In the genomic region with DNA sequence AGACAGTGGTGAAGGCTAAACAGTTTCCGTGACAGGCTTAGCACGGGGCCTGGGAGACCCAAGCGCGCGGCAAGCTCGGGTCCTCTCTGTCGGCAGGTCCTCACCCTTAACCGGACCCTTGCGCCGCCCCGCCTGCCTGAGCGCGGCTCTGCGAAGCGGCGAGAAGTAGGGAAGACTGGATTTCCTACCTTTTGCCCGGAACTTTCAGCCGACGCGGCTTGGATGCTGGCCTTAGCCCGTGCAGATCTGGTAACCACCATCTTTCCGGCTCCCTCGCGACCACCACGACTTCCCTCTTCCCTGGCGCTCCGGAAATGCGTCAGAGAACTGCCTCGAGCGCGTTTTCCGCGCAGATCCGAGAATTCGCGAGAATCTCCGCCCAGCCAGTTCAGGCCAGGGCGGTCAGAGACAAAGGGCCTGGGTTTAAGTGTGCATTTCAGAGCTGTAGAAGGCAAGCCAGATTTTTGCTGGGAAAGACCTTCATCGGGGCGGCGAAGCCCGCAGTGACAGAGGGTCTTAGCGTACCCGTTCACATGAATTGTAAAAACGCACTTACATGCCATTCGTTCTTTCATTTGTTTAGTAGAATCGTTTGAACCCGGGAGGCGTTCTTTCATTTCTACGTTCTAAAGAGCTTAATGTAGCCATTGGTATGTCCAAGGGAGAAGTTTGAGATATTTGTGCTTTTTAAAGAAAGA, we compare ENCODE assay signal across 8 cellular contexts.
DNase-seq lines count a peak whose midpoint lies in the region; ATAC-seq and TF ChIP-seq lines count a peak whose summit lies in the region.

TSS of gene DNTTIP2 (minus strand) at position 318 of the 698 bp plus-strand sequence. CDS start at position 260, 58 bp downstream.

- H3K27ac Mint-ChIP-seq in central memory CD8-positive, alpha-beta T cell (ENCODE audit: low read depth), result peak within 1 kb of the TSS; percentile 100

- in situ Hi-C loops in GM18951 (cut with MboI; ENCODE audit: low sequenced_read_pairs, unreplicated experiment), result no loop called here

- TF ChIP-seq POLR2A in GM18951 (IDR thresholded peaks at IDR 0.05; ENCODE audit: extremely low read depth, insufficient read depth, insufficient read length), result peak; percentile 95

- no peaks in the 10 kb centered on the region for H3K27me3 Mint-ChIP-seq in central memory CD8-positive, alpha-beta T cell

- H3K9me3 Mint-ChIP-seq in central memory CD8-positive, alpha-beta T cell, result no peaks in the 10 kb centered on the region

- H3K4me3 Mint-ChIP-seq in central memory CD8-positive, alpha-beta T cell, result peak within 1 kb of the TSS; percentile 96

- peaks cover 42% of the 10 kb centered on the region for H3K4me1 Mint-ChIP-seq in central memory CD8-positive, alpha-beta T cell

- DNase-seq in AG08396 (ENCODE audit: low spot score) (peak; percentile 93), NCI-H345 (lab: John Stamatoyannopoulos, UW) (peak; percentile 94), iris pigment epithelial cell (ENCODE audit: low read depth) (peak; percentile 91)
- peak; percentile 77 for DNase-seq in activated CD4-positive, CD25-positive, alpha-beta regulatory T cell treated with anti-CD3 and anti-CD28 coated beads, Interleukin-2, amount 50 U/mL, for 16 hours (ENCODE audit: low read depth, low spot score)
- peak; percentile 76 to 82 for DNase-seq in central memory CD8-positive, alpha-beta T cell (ENCODE audit: low spot score in 2 of 2)
- peak; percentile 83 for DNase-seq in stimulated activated CD4-positive, alpha-beta T cell treated with anti-CD3 and anti-CD28 coated beads, Interleukin-12 subunit alpha, Interleukin-12 subunit beta, amount 100 ng/mL, for 4 hours

- peaks cover 43% of the 10 kb centered on the region for H3K36me3 Mint-ChIP-seq in central memory CD8-positive, alpha-beta T cell (ENCODE audit: insufficient read depth)

- peak; percentile 90 for ATAC-seq in HG03196 (IDR thresholded peaks at IDR 0.05; ENCODE audit: unreplicated experiment)
- peak; percentile 91 for ATAC-seq in central memory CD8-positive, alpha-beta T cell (replicated peaks; ENCODE audit: extremely low read depth, poor library complexity, severe bottlenecking)

Comparison
In these comparisons a context has a peak if more than half of its experiments do, and no peak if none do; other contexts are left out.
1. Peak in every context shown above with its lines: DNase-seq and ATAC-seq.